In the genomic region with DNA sequence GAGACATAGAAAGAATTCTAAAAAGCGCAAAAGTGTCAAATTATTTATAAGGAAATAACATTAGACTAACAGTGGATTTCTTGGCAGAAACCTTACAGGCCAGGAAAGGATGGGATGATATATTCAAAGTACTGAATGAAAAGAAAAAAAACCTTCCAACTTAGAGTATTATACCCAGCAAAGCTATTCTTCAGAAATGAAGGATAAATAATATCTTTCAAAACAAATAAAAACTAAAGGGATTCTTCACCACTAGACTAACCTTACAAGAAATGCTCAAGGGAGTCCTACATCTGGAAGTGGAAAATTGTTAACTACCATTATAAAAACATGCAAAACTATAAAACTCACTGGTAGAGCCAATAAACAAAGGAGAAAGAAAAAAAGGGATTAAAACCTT, we compare ENCODE assay signal across 27 cellular contexts.
"Had no signal": no experiment of that assay in that cellular context is flagged by ENCODE, and none has a peak within 500 bp of the region (broad histone marks: within the 10 kb centered on the region; RNA-seq: fewer than 3 reads in every experiment).

No MANE protein-coding gene starts in this region.

- DNase-seq: stimulated activated CD4-positive, alpha-beta T cell treated with anti-CD3 and anti-CD28 coated beads, Interleukin-2, amount 100 ng/mL, for 48 hours; stimulated activated CD4-positive, alpha-beta T cell treated with anti-CD3 and anti-CD28 coated beads, Interleukin-4, amount 100 ng/mL, for 1 hour; stimulated activated CD4-positive, alpha-beta T cell treated with anti-CD3 and anti-CD28 coated beads, Interleukin-4, amount 100 ng/mL, for 24 hours; stimulated activated CD4-positive, alpha-beta T cell treated with anti-CD3 and anti-CD28 coated beads, Interleukin-4, amount 100 ng/mL, for 4 hours; stimulated activated CD8-positive, alpha-beta memory T cell treated with anti-CD3 and anti-CD28 coated beads, Interleukin-4, amount 100 ng/mL, for 48 hours; stimulated activated naive B cell treated with anti-CD40 and anti-IgM and Interleukin-4, amounts not matched to agents 10 μg/mL and 1 μg/mL and 100 μg/mL, for 72 hours; stimulated activated naive CD4-positive, alpha-beta T cell; stimulated activated naive CD4-positive, alpha-beta T cell treated with Interleukin-2 at 50 U/mL for 16 hours; stimulated activated naive CD8-positive, alpha-beta T cell treated with anti-CD3 and anti-CD28 coated beads, Interleukin-15, amount 100 ng/mL, for 72 hours; stimulated activated naive CD8-positive, alpha-beta T cell treated with anti-CD3 and anti-CD28 coated beads, Interleukin-15, Interleukin-2, amounts not matched to agents 100 U/mL and 50 U/mL, for 24 hours; stomach; substantia nigra; testis; thyroid gland; tibial artery; transverse colon; trophoblast cell; upper lobe of left lung; upper lobe of right lung; uterus had no signal

- H3K9me3 ChIP-seq: testis, thyroid gland, upper lobe of right lung had no signal

- H3K4me1 ChIP-seq: stomach, suprapubic skin, thyroid gland, tibial artery, tibial nerve, transverse colon, upper lobe of left lung, upper lobe of right lung, uterus, vagina had no signal

- FAIRE-seq: urothelium cell line had no signal

- ATAC-seq: stimulated activated effector memory CD8-positive, alpha-beta T cell treated with anti-CD3 and anti-CD28 coated beads, Interleukin-12 subunit alpha, Interleukin-12 subunit beta, amount 100 ng/mL, for 72 hours; stimulated activated memory B cell treated with anti-CD40 and anti-IgM and Interleukin-4, amounts not matched to agents 10 μg/mL and 1 μg/mL and 100 μg/mL, for 72 hours; stimulated activated naive B cell treated with anti-CD40 and anti-IgM and Interleukin-4, amounts not matched to agents 10 μg/mL and 1 μg/mL and 100 μg/mL, for 72 hours; stimulated activated naive CD8-positive, alpha-beta T cell treated with anti-CD3 and anti-CD28 coated beads, Interleukin-15, amount 100 ng/mL, for 72 hours; stimulated activated naive CD8-positive, alpha-beta T cell treated with anti-CD3 and anti-CD28 coated beads, Interleukin-15, Interleukin-2, amounts not matched to agents 100 U/mL and 50 U/mL, for 24 hours; upper lobe of right lung had no signal

- H3K36me3 ChIP-seq: stomach, suprapubic skin, thoracic aorta, thyroid gland, tibial artery, tibial nerve, transverse colon, upper lobe of left lung, upper lobe of right lung, uterus, vagina had no signal

- H3K27me3 ChIP-seq: stomach, suprapubic skin, testis, thyroid gland, tibial artery, tibial nerve, transverse colon, upper lobe of left lung, upper lobe of right lung, uterus, vagina had no signal

- H3K27ac ChIP-seq: stomach, suprapubic skin, testis, thoracic aorta, thyroid gland, tibial artery, tibial nerve, transverse colon, upper lobe of left lung, upper lobe of right lung, uterus, vagina had no signal

- H3K4me3 ChIP-seq: stomach, suprapubic skin, testis, thoracic aorta, thyroid gland, tibial artery, tibial nerve, transverse colon, upper lobe of left lung, upper lobe of right lung, uterus, vagina had no signal
